In genomic region chr17:42026821-42027539, GRCh38 we compare ENCODE assay signal across 1 cellular context.
TF ChIP-seq lines count a peak whose summit lies in the region.

No MANE protein-coding gene starts in this region.

TF ChIP-seq in SK-N-SH treated with all-trans-retinoic acid at 6 μM for 48 hours, 23 proteins besides CTCF, POLR2A, EP300 and RAD21 (continued from another document):
- TF ChIP-seq ISL1 (CRISPR knock-in tag; IDR thresholded peaks at IDR 0.05) (no peak), CREB5 (CRISPR knock-in tag; IDR thresholded peaks at IDR 0.05; ENCODE audit: low read depth) (no peak), SNAI2 (CRISPR knock-in tag; IDR thresholded peaks at IDR 0.05) (no peak), PPARA (CRISPR knock-in tag; IDR thresholded peaks at IDR 0.05; ENCODE audit: borderline replicate concordance) (no peak), OSR1 (CRISPR knock-in tag; IDR thresholded peaks at IDR 0.05) (no peak), ESRRG (CRISPR knock-in tag; IDR thresholded peaks at IDR 0.05) (no peak), TOX (CRISPR knock-in tag; IDR thresholded peaks at IDR 0.05; ENCODE audit: borderline replicate concordance) (no peak), ARNTL (CRISPR knock-in tag; IDR thresholded peaks at IDR 0.05; ENCODE audit: borderline replicate concordance, low read depth) (no peak), ZFP3 (CRISPR knock-in tag; IDR thresholded peaks at IDR 0.05) (no peak), ZC3H10 (CRISPR knock-in tag; IDR thresholded peaks at IDR 0.05) (no peak), ZNF565 (CRISPR knock-in tag; conservative IDR thresholded peaks at IDR 0.05; ENCODE audit: low read depth) (no peak), CSDC2 (CRISPR knock-in tag; IDR thresholded peaks at IDR 0.05) (no peak), PATZ1 (CRISPR knock-in tag; IDR thresholded peaks at IDR 0.05; ENCODE audit: borderline replicate concordance) (no peak)
- TF ChIP-seq, protein P1, sequence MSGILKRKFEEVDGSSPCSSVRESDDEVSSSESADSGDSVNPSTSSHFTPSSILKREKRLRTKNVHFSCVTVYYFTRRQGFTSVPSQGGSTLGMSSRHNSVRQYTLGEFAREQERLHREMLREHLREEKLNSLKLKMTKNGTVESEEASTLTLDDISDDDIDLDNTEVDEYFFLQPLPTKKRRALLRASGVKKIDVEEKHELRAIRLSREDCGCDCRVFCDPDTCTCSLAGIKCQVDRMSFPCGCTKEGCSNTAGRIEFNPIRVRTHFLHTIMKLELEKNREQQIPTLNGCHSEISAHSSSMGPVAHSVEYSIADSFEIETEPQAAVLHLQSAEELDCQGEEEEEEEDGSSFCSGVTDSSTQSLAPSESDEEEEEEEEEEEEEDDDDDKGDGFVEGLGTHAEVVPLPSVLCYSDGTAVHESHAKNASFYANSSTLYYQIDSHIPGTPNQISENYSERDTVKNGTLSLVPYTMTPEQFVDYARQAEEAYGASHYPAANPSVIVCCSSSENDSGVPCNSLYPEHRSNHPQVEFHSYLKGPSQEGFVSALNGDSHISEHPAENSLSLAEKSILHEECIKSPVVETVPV (CRISPR knock-in tag; IDR thresholded peaks at IDR 0.05) = no peak
